Comparison of ENCODE assay signal across 34 cellular contexts in the genomic region with DNA sequence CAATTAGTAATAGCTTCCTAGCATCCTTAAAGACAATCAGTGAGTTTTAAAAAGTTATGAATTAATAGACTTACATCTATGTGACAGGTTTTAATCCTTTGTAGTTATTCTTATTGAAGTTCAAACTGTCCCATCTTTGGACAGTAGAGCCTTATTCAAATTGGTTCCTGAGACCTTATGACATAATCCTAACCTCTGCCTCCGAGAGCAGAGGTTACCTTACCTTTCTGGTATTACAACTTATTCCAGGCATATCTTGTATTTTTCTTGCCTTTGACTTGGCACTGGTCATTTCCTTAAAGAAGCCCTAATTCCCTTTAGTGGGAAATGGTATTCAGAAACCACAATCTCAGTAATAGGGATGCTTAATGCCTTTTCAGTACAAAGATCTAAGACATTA. TPM values are rescaled to one million over a fixed set of nuclear protein-coding genes. Genes with fewer than 3 reads are reported as not detected.
"Had no signal": no experiment of that assay in that cellular context is flagged by ENCODE, and none has a peak within 500 bp of the region (broad histone marks: within the 10 kb centered on the region; RNA-seq: fewer than 3 reads in every experiment).

No MANE protein-coding gene starts in this region.

- H3K27ac ChIP-seq: neural progenitor cell, ovary, parathyroid adenoma, psoas muscle, right lobe of liver, sigmoid colon, stomach, thoracic aorta, thyroid gland, tibial nerve, upper lobe of right lung, uterus had no signal

- H3K4me3 ChIP-seq: neural progenitor cell, ovary, psoas muscle, right lobe of liver, sigmoid colon, stomach, thoracic aorta, thyroid gland, tibial nerve, upper lobe of right lung, uterus had no signal

- H3K4me1 Mint-ChIP-seq: neural progenitor cell had no signal

- H3K27ac Mint-ChIP-seq: natural killer cell; nephron; neural progenitor cell; progenitor cell of endocrine pancreas; stimulated activated effector memory CD8-positive, alpha-beta T cell treated with anti-CD3 and anti-CD28 coated beads, Interleukin-12 subunit alpha, Interleukin-12 subunit beta, amount 100 ng/mL, for 72 hours; stimulated activated naive B cell treated with anti-CD40 and anti-IgM and Interleukin-4, amounts not matched to agents 10 μg/mL and 1 μg/mL and 100 μg/mL, for 72 hours; stimulated activated naive CD8-positive, alpha-beta T cell treated with anti-CD3 and anti-CD28 coated beads, Interleukin-15, Interleukin-2, amounts not matched to agents 100 ng/mL and 50 ng/mL, for 24 hours; type B pancreatic cell had no signal

- H3K9me3 Mint-ChIP-seq: natural killer cell; nephron; neural progenitor cell; stimulated activated effector memory CD8-positive, alpha-beta T cell treated with anti-CD3 and anti-CD28 coated beads, Interleukin-12 subunit alpha, Interleukin-12 subunit beta, amount 100 ng/mL, for 72 hours; stimulated activated naive B cell treated with anti-CD40 and anti-IgM and Interleukin-4, amounts not matched to agents 10 μg/mL and 1 μg/mL and 100 μg/mL, for 72 hours; stimulated activated naive CD8-positive, alpha-beta T cell treated with anti-CD3 and anti-CD28 coated beads, Interleukin-15, Interleukin-2, amounts not matched to agents 100 ng/mL and 50 ng/mL, for 24 hours; type B pancreatic cell had no signal

- H3K27me3 ChIP-seq: neural progenitor cell, ovary, right lobe of liver, sigmoid colon, stomach, thyroid gland, tibial nerve, upper lobe of right lung, uterus had no signal

- DNase-seq: natural killer cell; occipital lobe; ovary; posterior cingulate gyrus; psoas muscle; right cardiac atrium; right lobe of liver; sigmoid colon; small intestine; stimulated activated CD4-positive, alpha-beta T cell treated with anti-CD3 and anti-CD28 coated beads, Interleukin-15, amount 100 ng/mL, for 24 hours; stimulated activated CD4-positive, alpha-beta T cell treated with anti-CD3 and anti-CD28 coated beads, Interleukin-2, amount 100 ng/mL, for 24 hours; stimulated activated CD4-positive, alpha-beta T cell treated with anti-CD3 and anti-CD28 coated beads, Interleukin-2, amount 100 ng/mL, for 48 hours; stimulated activated CD4-positive, alpha-beta T cell treated with anti-CD3 and anti-CD28 coated beads, Interleukin-4, amount 100 ng/mL, for 24 hours; stimulated activated naive B cell treated with anti-CD40 and anti-IgM and Interleukin-4, amounts not matched to agents 10 μg/mL and 1 μg/mL and 100 μg/mL, for 72 hours; stimulated activated naive CD4-positive, alpha-beta T cell treated with Interleukin-2 at 50 U/mL for 16 hours; stomach; thyroid gland; upper lobe of right lung; uterus had no signal

- H3K36me3 Mint-ChIP-seq: natural killer cell; neural progenitor cell; stimulated activated effector memory CD8-positive, alpha-beta T cell treated with anti-CD3 and anti-CD28 coated beads, Interleukin-12 subunit alpha, Interleukin-12 subunit beta, amount 100 ng/mL, for 72 hours; type B pancreatic cell had no signal

- H3K9me3 ChIP-seq: ovary, psoas muscle, right lobe of liver, sigmoid colon, stomach, thoracic aorta, thyroid gland, tibial nerve, upper lobe of right lung, uterus had no signal

- H3K36me3 ChIP-seq: neural progenitor cell, ovary, right lobe of liver, sigmoid colon, stomach, thoracic aorta, thyroid gland, tibial nerve, upper lobe of right lung, uterus had no signal

- H3K4me1 ChIP-seq: neural progenitor cell had no signal

- H3K27me3 Mint-ChIP-seq: progenitor cell of endocrine pancreas; stimulated activated naive B cell treated with anti-CD40 and anti-IgM and Interleukin-4, amounts not matched to agents 10 μg/mL and 1 μg/mL and 100 μg/mL, for 72 hours; stimulated activated naive CD8-positive, alpha-beta T cell treated with anti-CD3 and anti-CD28 coated beads, Interleukin-15, Interleukin-2, amounts not matched to agents 100 ng/mL and 50 ng/mL, for 24 hours; type B pancreatic cell had no signal

- ATAC-seq: natural killer cell; psoas muscle; right cardiac atrium; stimulated activated effector memory CD8-positive, alpha-beta T cell treated with anti-CD3 and anti-CD28 coated beads, Interleukin-12 subunit alpha, Interleukin-12 subunit beta, amount 100 ng/mL, for 72 hours; stimulated activated naive B cell treated with anti-CD40 and anti-IgM and Interleukin-4, amounts not matched to agents 10 μg/mL and 1 μg/mL and 100 μg/mL, for 72 hours; upper lobe of right lung had no signal

- H3K4me3 Mint-ChIP-seq: natural killer cell; nephron; neural progenitor cell; stimulated activated effector memory CD8-positive, alpha-beta T cell treated with anti-CD3 and anti-CD28 coated beads, Interleukin-12 subunit alpha, Interleukin-12 subunit beta, amount 100 ng/mL, for 72 hours; stimulated activated naive B cell treated with anti-CD40 and anti-IgM and Interleukin-4, amounts not matched to agents 10 μg/mL and 1 μg/mL and 100 μg/mL, for 72 hours; stimulated activated naive CD8-positive, alpha-beta T cell treated with anti-CD3 and anti-CD28 coated beads, Interleukin-15, Interleukin-2, amounts not matched to agents 100 ng/mL and 50 ng/mL, for 24 hours; type B pancreatic cell had no signal

- H3K4me2 ChIP-seq: neural progenitor cell had no signal

- H2AFZ ChIP-seq: neural progenitor cell, parathyroid adenoma had no signal

RNA-seq across cellular contexts. Expression of a gene that starts 35.9 kb away (rescaled TPM):
- total RNA-seq: natural killer cell, occipital lobe, osteoblast, ovary, progenitor cell of endocrine pancreas, right lobe of liver, sigmoid colon, skeletal muscle tissue, stomach, subcutaneous adipose tissue, temporal lobe, thoracic aorta, thyroid gland, tibial nerve, upper lobe of right lung, urinary bladder, uterus had no signal
- polyA plus RNA-seq: neural cell, sigmoid colon, small intestine, stomach had no signal
